Comparison of ENCODE assay signal across 8 cellular contexts in genomic region chr9:98045234-98046160, GRCh38. TPM values are rescaled to one million over a fixed set of nuclear protein-coding genes. Genes with fewer than 3 reads are reported as not detected.
DNase-seq lines count a peak whose midpoint lies in the region; ATAC-seq and TF ChIP-seq lines count a peak whose summit lies in the region.

No MANE protein-coding gene starts in this region.

- 59 to 61% methylated on average over 6 of the region's 6 CpGs for WGBS in testis, 2 donors

- H3F3A ChIP-seq in SU-DHL-6 (ENCODE audit: insufficient read depth) = 0 out of 2 replicates have a peak, but pooled peaks cover 11% of the 10 kb centered on the region

- no peaks in the 10 kb centered on the region for H3K9me3 ChIP-seq in SU-DHL-6 (ENCODE audit: insufficient read depth, low read length)
- H3K9me3 ChIP-seq in testis = no peaks in the 10 kb centered on the region

- no peaks in the 10 kb centered on the region for H3K27me3 ChIP-seq in SU-DHL-6 (ENCODE audit: low read length)
- no peaks in the 10 kb centered on the region for H3K27me3 ChIP-seq in testis

- H3K9me2 ChIP-seq in SU-DHL-6 (replicated peaks; ENCODE audit: insufficient read depth, low read length) = no peaks in the 10 kb centered on the region

- no peaks in the 10 kb centered on the region for H4K20me1 ChIP-seq in SU-DHL-6 (ENCODE audit: low read depth, low read length)

- no peaks in the 10 kb centered on the region for H3K4me1 ChIP-seq in testis

- peak overlapping the region; percentile 78 for H2AFZ ChIP-seq in SU-DHL-6 (ENCODE audit: low read depth, low read length, severe bottlenecking)

- H3K4me2 ChIP-seq in SU-DHL-6 (ENCODE audit: low read depth, low read length, poor library complexity, severe bottlenecking) = peak overlapping the region; percentile 83

- ATAC-seq in HG03469 (IDR thresholded peaks at IDR 0.05; ENCODE audit: unreplicated experiment) = peak; percentile 80

- TF ChIP-seq POLR2A in GM19193 (IDR thresholded peaks at IDR 0.05; ENCODE audit: extremely low read depth, insufficient read depth, insufficient read length) (peak; percentile 27), testis (IDR thresholded peaks at IDR 0.05) (no peak)

- H3K27ac ChIP-seq in SU-DHL-6 (ENCODE audit: low read depth, low read length) = peak overlapping the region; percentile 56
- no peak overlapping the region for H3K27ac ChIP-seq in testis

- H3K4me3 ChIP-seq in SU-DHL-6 (ENCODE audit: insufficient read depth, low read length, poor library complexity, severe bottlenecking) (peak overlapping the region; percentile 77), fibroblast of mammary gland (ENCODE audit: control insufficient read depth, low read depth, low read length) (peak overlapping the region; percentile 52), testis (no peak overlapping the region)

- TF ChIP-seq CTCF in SU-DHL-6 (IDR thresholded peaks at IDR 0.05; ENCODE audit: insufficient read depth, low read length, poor library complexity, severe bottlenecking) = no peak
- TF ChIP-seq CTCF in fibroblast of mammary gland (conservative IDR thresholded peaks at IDR 0.05; ENCODE audit: control insufficient read depth, insufficient read depth, low read depth, low read length) = no peak
- no peak for TF ChIP-seq CTCF in testis (IDR thresholded peaks at IDR 0.05)

- H3K9ac ChIP-seq in SU-DHL-6 (ENCODE audit: low read length) = peak overlapping the region; percentile 69

- H3K79me2 ChIP-seq in SU-DHL-6 (ENCODE audit: insufficient read depth, low read length) = peaks cover 35% of the 10 kb centered on the region

- intact Hi-C loops in testis (cut with DNase I; ENCODE audit: low total_unique reads) = no loop called here

- H3K36me3 ChIP-seq in SU-DHL-6 (ENCODE audit: low read length) (peaks cover 12% of the 10 kb centered on the region), testis (ENCODE audit: low read depth, missing control alignments) (no peaks in the 10 kb centered on the region)

- peak; percentile 48 for DNase-seq in Ammon's horn (ENCODE audit: low spot score)
- peak; percentile 74 for DNase-seq in fibroblast of mammary gland (ENCODE audit: low read depth)
- DNase-seq in testis = no peak
- DNase-seq in NCI-H524 (lab: John Stamatoyannopoulos, UW) = no peak
- DNase-seq in NCI-H187 (lab: John Stamatoyannopoulos, UW) = no peak

RNA-seq across cellular contexts. Expression of gene NANS, which starts 11.0 kb away (rescaled TPM):
- 10 to 100 TPM; 66.5 to 82.5 TPM for total RNA-seq in testis
- polyA plus RNA-seq in testis (ENCODE audit: insufficient read depth, low read depth, low replicate concordance) = 34.7 TPM

Comparison
In these comparisons a context has a peak if more than half of its experiments do, and no peak if none do; other contexts are left out.
1. DNase-seq: peak in Ammon's horn (single experiment) and fibroblast of mammary gland (single experiment); none in testis (single experiment), NCI-H524 (0 of 2) and NCI-H187 (0 of 2).
2. H3K4me3 ChIP-seq: peak in SU-DHL-6 (single experiment) and fibroblast of mammary gland (single experiment); none in testis (0 of 2).